Comparison of ENCODE assay signal across 8 cellular contexts in genomic region chr2:217248312-217248935, GRCh38.
DNase-seq lines count a peak whose midpoint lies in the region; ATAC-seq, FAIRE-seq and TF ChIP-seq lines count a peak whose summit lies in the region.

No MANE protein-coding gene starts in this region.

- H3K4me3 Mint-ChIP-seq in astrocyte (ENCODE audit: unreplicated experiment): no peak overlapping the region
- no peak overlapping the region for H3K4me3 Mint-ChIP-seq in activated CD4-positive, alpha-beta memory T cell treated with anti-CD3 and anti-CD28 coated beads, Interleukin-2, amount 10 ng/mL, durations not matched to agents 7 days and 5 days
- no peak overlapping the region for H3K4me3 Mint-ChIP-seq in CD14-positive monocyte

- H4K20me1 ChIP-seq in astrocyte (ENCODE audit: insufficient read depth, low read length): no peaks in the 10 kb centered on the region

- no peak overlapping the region for H3K9ac ChIP-seq in astrocyte (ENCODE audit: low read length)

- peaks cover 2% of the 10 kb centered on the region for H3K36me3 Mint-ChIP-seq in astrocyte (ENCODE audit: low read depth, unreplicated experiment)
- H3K36me3 Mint-ChIP-seq in activated CD4-positive, alpha-beta memory T cell treated with anti-CD3 and anti-CD28 coated beads, Interleukin-2, amount 10 ng/mL, durations not matched to agents 7 days and 5 days (ENCODE audit: low read depth): no peaks in the 10 kb centered on the region
- H3K36me3 Mint-ChIP-seq in CD14-positive monocyte: no peaks in the 10 kb centered on the region

- H3K27me3 ChIP-seq in astrocyte (ENCODE audit: insufficient read depth, low read length) (no peaks in the 10 kb centered on the region), thyroid gland (no peaks in the 10 kb centered on the region)

- intact Hi-C loops in thyroid gland (cut with DNase I): no loop called here
- intact Hi-C loops in CD14-positive monocyte (cut with micrococcal nuclease): loop anchor here in 1 of 2 donors (10.0 kb wide), 1 partner anchor 54 kb away; no protein-coding TSS in a partner anchor

- peak overlapping the region; percentile 50 for H3K4me2 ChIP-seq in astrocyte (ENCODE audit: low read length)

- ATAC-seq in GM21786 (IDR thresholded peaks at IDR 0.05; ENCODE audit: unreplicated experiment): peak; percentile 98

- H3K36me3 ChIP-seq in astrocyte (ENCODE audit: insufficient read depth, low read length) (no peaks in the 10 kb centered on the region), thyroid gland (no peaks in the 10 kb centered on the region)

- peak; percentile 16 for DNase-seq in EH (ENCODE audit: low read depth)
- DNase-seq in NCI-H1092 (lab: John Stamatoyannopoulos, UW): peak; percentile 73
- peak; percentile 78 for DNase-seq in astrocyte (ENCODE audit: low read depth)
- DNase-seq in left kidney (ENCODE audit: low read depth, low spot score): peak; percentile 87
- peak; percentile 98 for DNase-seq in thyroid gland
- no peak for DNase-seq in activated CD4-positive, alpha-beta memory T cell treated with anti-CD3 and anti-CD28 coated beads, Interleukin-2, amount 10 ng/mL, durations not matched to agents 7 days and 5 days
- no peak for DNase-seq in CD14-positive monocyte (ENCODE audit: low spot score)

- peak in 1 of 2 donors; percentile 71 for TF ChIP-seq POLR2A in thyroid gland (IDR thresholded peaks at IDR 0.05)

- H3K9me3 Mint-ChIP-seq in astrocyte (ENCODE audit: unreplicated experiment): no peaks in the 10 kb centered on the region
- H3K9me3 Mint-ChIP-seq in activated CD4-positive, alpha-beta memory T cell treated with anti-CD3 and anti-CD28 coated beads, Interleukin-2, amount 10 ng/mL, durations not matched to agents 7 days and 5 days: peaks cover 2% of the 10 kb centered on the region
- H3K9me3 Mint-ChIP-seq in CD14-positive monocyte: peaks cover 0 to 2% (median 0%) of the 10 kb centered on the region in 7 donors

- peaks cover 5% of the 10 kb centered on the region for H3K4me1 ChIP-seq in astrocyte (ENCODE audit: insufficient read depth, low read length)
- H3K4me1 ChIP-seq in thyroid gland: peaks cover 14 to 49% of the 10 kb centered on the region in 2 donors

- TF ChIP-seq CTCF in astrocyte (IDR thresholded peaks at IDR 0.05; ENCODE audit: insufficient read depth, low read depth, low read length) (no peak), thyroid gland (IDR thresholded peaks at IDR 0.05) (no peak), CD14-positive monocyte (IDR thresholded peaks at IDR 0.05) (no peak)

- FAIRE-seq in astrocyte (lab: Jason Lieb, UNC): no peak

- H3K9me3 ChIP-seq in astrocyte (ENCODE audit: insufficient read depth, low read depth, low read length): no peaks in the 10 kb centered on the region
- H3K9me3 ChIP-seq in thyroid gland: no peaks in the 10 kb centered on the region

- H3K27ac ChIP-seq in astrocyte (ENCODE audit: low read depth, low read length) (no peak overlapping the region), thyroid gland (peak overlapping the region; percentile 90 to 96 (median 93))

- H3K4me3 ChIP-seq in astrocyte (ENCODE audit: insufficient read depth, low read depth, low read length) (no peak overlapping the region), thyroid gland (replicated peaks in 1 of 3) (no peak overlapping the region)

- peaks cover 5% of the 10 kb centered on the region for H3K27me3 Mint-ChIP-seq in astrocyte (ENCODE audit: low read depth, unreplicated experiment)
- H3K27me3 Mint-ChIP-seq in activated CD4-positive, alpha-beta memory T cell treated with anti-CD3 and anti-CD28 coated beads, Interleukin-2, amount 10 ng/mL, durations not matched to agents 7 days and 5 days: peaks cover 7% of the 10 kb centered on the region
- peaks cover 21 to 25% (median 24%) of the 10 kb centered on the region in 3 donors for H3K27me3 Mint-ChIP-seq in CD14-positive monocyte (ENCODE audit: low read depth in 3 of 3)

- peak overlapping the region; percentile 52 for H2AFZ ChIP-seq in astrocyte (ENCODE audit: low read depth, low read length)

- CTCF ChIA-PET in activated CD4-positive, alpha-beta memory T cell treated with anti-CD3 and anti-CD28 coated beads, Interleukin-2, amount 10 ng/mL, durations not matched to agents 7 days and 5 days (lab: Charles Lee): no interaction called here

- H3K27ac Mint-ChIP-seq in astrocyte (ENCODE audit: unreplicated experiment): no peak overlapping the region
- no peak overlapping the region for H3K27ac Mint-ChIP-seq in activated CD4-positive, alpha-beta memory T cell treated with anti-CD3 and anti-CD28 coated beads, Interleukin-2, amount 10 ng/mL, durations not matched to agents 7 days and 5 days
- no peak overlapping the region for H3K27ac Mint-ChIP-seq in CD14-positive monocyte

- POLR2A ChIA-PET in activated CD4-positive, alpha-beta memory T cell treated with anti-CD3 and anti-CD28 coated beads, Interleukin-2, amount 10 ng/mL, durations not matched to agents 7 days and 5 days (lab: Charles Lee): no interaction called here

- no peaks in the 10 kb centered on the region for H3K79me2 ChIP-seq in astrocyte (ENCODE audit: insufficient read depth, low read length)

- H3K4me1 Mint-ChIP-seq in astrocyte (ENCODE audit: low read depth, unreplicated experiment) (peaks cover 5% of the 10 kb centered on the region), CD14-positive monocyte (no peaks in the 10 kb centered on the region)
- no peaks in the 10 kb centered on the region for H3K4me1 Mint-ChIP-seq in activated CD4-positive, alpha-beta memory T cell treated with anti-CD3 and anti-CD28 coated beads, Interleukin-2, amount 10 ng/mL, durations not matched to agents 7 days and 5 days

- WGBS in thyroid gland, 2 donors: 16% methylated on average over 9 of the region's 9 CpGs

Comparison
In these comparisons a context has a peak if more than half of its experiments do, and no peak if none do; other contexts are left out.
1. DNase-seq: peak in EH (single experiment), NCI-H1092 (single experiment), astrocyte (single experiment), left kidney (single experiment) and thyroid gland (2 of 2); none in activated CD4-positive, alpha-beta memory T cell treated with anti-CD3 and anti-CD28 coated beads, Interleukin-2, amount 10 ng/mL, durations not matched to agents 7 days and 5 days (single experiment) and CD14-positive monocyte (single experiment).